8 cellular contexts compared by ENCODE assay signal in genomic region chr12:14768823-14769405, GRCh38. TPM values are rescaled to one million over a fixed set of nuclear protein-coding genes. Genes with fewer than 3 reads are reported as not detected.
DNase-seq lines count a peak whose midpoint lies in the region; ATAC-seq and TF ChIP-seq lines count a peak whose summit lies in the region.

No MANE protein-coding gene starts in this region.

- H3K27me3 ChIP-seq in right atrium auricular region = no peaks in the 10 kb centered on the region

- peak; percentile 62 for DNase-seq in activated naive CD4-positive, alpha-beta T cell treated with Interleukin-2 at 50 U/mL for 16 hours
- DNase-seq in activated naive CD4-positive, alpha-beta T cell (lab: John Stamatoyannopoulos, UW) = no peak
- peak; percentile 67 to 70 for DNase-seq in activated T-cell treated with anti-CD3 and anti-CD28 coated beads, Interleukin-2, amount 50 U/mL, for 48 hours
- DNase-seq in right atrium auricular region (ENCODE audit: low spot score) = no peak
- peak; percentile 23 for DNase-seq in stimulated activated CD4-positive, alpha-beta T cell treated with anti-CD3 and anti-CD28 coated beads, Interleukin-12 subunit alpha, Interleukin-12 subunit beta, amount 100 ng/mL, for 4 hours
- DNase-seq in medulla oblongata (ENCODE audit: extremely low spot score) = no peak
- DNase-seq in NCI-H748 (lab: John Stamatoyannopoulos, UW; ENCODE audit: unreplicated experiment) = no peak

- peak overlapping the region; percentile 83 to 87 for H3K4me3 ChIP-seq in right atrium auricular region

- no peak for TF ChIP-seq CTCF in right atrium auricular region (IDR thresholded peaks at IDR 0.05)

- no peaks in the 10 kb centered on the region for H3K36me3 ChIP-seq in right atrium auricular region

- peaks cover 0 to 23% of the 10 kb centered on the region in 2 donors for H3K4me1 ChIP-seq in right atrium auricular region

- no peaks in the 10 kb centered on the region for H3K9me3 ChIP-seq in right atrium auricular region

- no peak for ATAC-seq in GM19328 (IDR thresholded peaks at IDR 0.05; ENCODE audit: unreplicated experiment)

- H3K27ac ChIP-seq in right atrium auricular region = peak overlapping the region; percentile 95 to 96

RNA-seq across cellular contexts. Expression of gene WBP11, which starts 34.4 kb away (rescaled TPM):
- total RNA-seq in right atrium auricular region = 10 to 100 TPM; 19.9 to 21.9 TPM

RNA-seq across cellular contexts. Expression of gene C12orf60, which starts 34.6 kb away (rescaled TPM):
- 1 to 10 TPM in 1 of 2 donors, under 1 TPM in 1; 0.90 to 1.1 TPM for total RNA-seq in right atrium auricular region

RNA-seq across cellular contexts. Expression of gene SMCO3, which starts 45.1 kb away (rescaled TPM):
- total RNA-seq in right atrium auricular region = under 1 TPM; 0.33 to 0.43 TPM

Comparison
In these comparisons a context has a peak if more than half of its experiments do, and no peak if none do; other contexts are left out.
1. DNase-seq: peak in activated naive CD4-positive, alpha-beta T cell treated with Interleukin-2 at 50 U/mL for 16 hours (single experiment), activated T-cell treated with anti-CD3 and anti-CD28 coated beads, Interleukin-2, amount 50 U/mL, for 48 hours (2 of 2) and stimulated activated CD4-positive, alpha-beta T cell treated with anti-CD3 and anti-CD28 coated beads, Interleukin-12 subunit alpha, Interleukin-12 subunit beta, amount 100 ng/mL, for 4 hours (single experiment); none in activated naive CD4-positive, alpha-beta T cell (0 of 4), right atrium auricular region (single experiment), medulla oblongata (single experiment) and NCI-H748 (single experiment).